ENCODE assay signal across 26 cellular contexts in the genomic region with DNA sequence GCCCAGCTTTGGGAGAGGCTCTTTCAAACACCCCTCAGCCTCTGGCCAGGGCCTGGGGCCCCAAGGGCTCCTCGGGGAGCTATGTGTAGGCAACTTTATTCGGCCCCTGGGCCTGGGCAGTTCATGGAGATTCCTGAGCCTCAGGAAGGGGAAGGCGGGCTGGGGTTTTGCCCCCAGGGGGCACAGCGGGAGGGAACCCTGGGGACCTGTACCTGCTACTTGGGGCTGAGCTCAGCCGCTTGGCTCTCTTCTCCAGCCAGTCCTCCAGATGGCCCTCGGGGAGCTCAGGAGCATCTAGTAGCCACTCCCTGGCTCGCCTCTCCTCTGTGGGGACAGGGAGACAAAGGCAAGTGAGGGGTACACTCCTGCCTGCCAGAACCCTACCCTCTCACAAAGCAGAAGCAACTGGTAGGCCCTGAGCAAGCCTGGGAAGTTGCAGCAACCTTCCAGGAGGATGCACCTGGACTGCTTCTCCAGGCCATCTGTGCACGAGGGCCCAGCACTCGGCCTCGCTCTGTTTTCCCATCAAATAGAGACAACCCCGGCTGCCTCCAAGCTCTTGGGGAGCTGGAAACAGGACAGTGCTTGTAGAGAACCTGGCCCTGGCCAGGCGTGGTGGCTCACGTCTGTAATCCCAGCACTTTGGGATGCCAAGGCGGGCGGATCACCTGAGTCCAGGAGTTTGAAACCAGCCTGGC. TPM values are rescaled to one million over a fixed set of nuclear protein-coding genes. Genes with fewer than 3 reads are reported as not detected.
"Had no signal": no experiment of that assay in that cellular context is flagged by ENCODE, and none has a peak within 500 bp of the region (broad histone marks: within the 10 kb centered on the region; RNA-seq: fewer than 3 reads in every experiment).

No MANE protein-coding gene starts in this region.

- DNase-seq: cortex of kidney; effector memory CD8-positive, alpha-beta T cell; erythroblast; esophagus squamous epithelium; foreskin melanocyte; immature natural killer cell; lower lobe of right lung; nephron progenitor cell; occipital lobe; retina; right lobe of liver; small intestine; stimulated activated CD4-positive, alpha-beta T cell treated with anti-CD3 and anti-CD28 coated beads, Interleukin-15, amount 100 ng/mL, for 24 hours; stimulated activated CD4-positive, alpha-beta T cell treated with anti-CD3 and anti-CD28 coated beads, Interleukin-2, amount 100 ng/mL, for 48 hours; stimulated activated naive B cell treated with anti-CD40 and anti-IgM and Interleukin-4, amounts not matched to agents 10 μg/mL and 1 μg/mL and 100 μg/mL, for 72 hours; upper lobe of left lung had no signal

- H3K27ac Mint-ChIP-seq: naive thymus-derived CD8-positive, alpha-beta T cell; nephron progenitor cell; stimulated activated naive B cell treated with anti-CD40 and anti-IgM and Interleukin-4, amounts not matched to agents 10 μg/mL and 1 μg/mL and 100 μg/mL, for 72 hours; stimulated activated naive CD8-positive, alpha-beta T cell treated with anti-CD3 and anti-CD28 coated beads, Interleukin-15, Interleukin-2, amounts not matched to agents 100 ng/mL and 50 ng/mL, for 24 hours had no signal

- ATAC-seq: effector memory CD8-positive, alpha-beta T cell; lower lobe of right lung; naive thymus-derived CD8-positive, alpha-beta T cell; pancreas; right lobe of liver; stimulated activated naive B cell treated with anti-CD40 and anti-IgM and Interleukin-4, amounts not matched to agents 10 μg/mL and 1 μg/mL and 100 μg/mL, for 72 hours had no signal

- H3K4me1 Mint-ChIP-seq: immature natural killer cell had no signal

- H3K27me3 Mint-ChIP-seq: effector memory CD8-positive, alpha-beta T cell; naive thymus-derived CD8-positive, alpha-beta T cell; stimulated activated naive B cell treated with anti-CD40 and anti-IgM and Interleukin-4, amounts not matched to agents 10 μg/mL and 1 μg/mL and 100 μg/mL, for 72 hours; stimulated activated naive CD8-positive, alpha-beta T cell treated with anti-CD3 and anti-CD28 coated beads, Interleukin-15, Interleukin-2, amounts not matched to agents 100 ng/mL and 50 ng/mL, for 24 hours had no signal

- H3K4me1 ChIP-seq: lower lobe of right lung, pancreas, right lobe of liver, tibial nerve, upper lobe of left lung had no signal

- H3K27ac ChIP-seq: esophagus squamous epithelium, lower lobe of right lung, pancreas, right lobe of liver, thoracic aorta, tibial nerve, upper lobe of left lung had no signal

- H3K9me3 Mint-ChIP-seq: effector memory CD8-positive, alpha-beta T cell; immature natural killer cell; naive thymus-derived CD8-positive, alpha-beta T cell; nephron progenitor cell; stimulated activated naive B cell treated with anti-CD40 and anti-IgM and Interleukin-4, amounts not matched to agents 10 μg/mL and 1 μg/mL and 100 μg/mL, for 72 hours; stimulated activated naive CD8-positive, alpha-beta T cell treated with anti-CD3 and anti-CD28 coated beads, Interleukin-15, Interleukin-2, amounts not matched to agents 100 ng/mL and 50 ng/mL, for 24 hours had no signal

- H3K4me3 Mint-ChIP-seq: effector memory CD8-positive, alpha-beta T cell; immature natural killer cell; naive thymus-derived CD8-positive, alpha-beta T cell; nephron progenitor cell; stimulated activated naive B cell treated with anti-CD40 and anti-IgM and Interleukin-4, amounts not matched to agents 10 μg/mL and 1 μg/mL and 100 μg/mL, for 72 hours; stimulated activated naive CD8-positive, alpha-beta T cell treated with anti-CD3 and anti-CD28 coated beads, Interleukin-15, Interleukin-2, amounts not matched to agents 100 ng/mL and 50 ng/mL, for 24 hours had no signal

- H3K36me3 ChIP-seq: pancreas had no signal

- H3K27me3 ChIP-seq: esophagus squamous epithelium, pancreas, right lobe of liver, tibial nerve, upper lobe of left lung had no signal

- H3K9me3 ChIP-seq: esophagus squamous epithelium, lower lobe of right lung, pancreas, right lobe of liver, thoracic aorta, tibial nerve, upper lobe of left lung had no signal

- H3K4me3 ChIP-seq: esophagus squamous epithelium, lower lobe of right lung, pancreas, right lobe of liver, thoracic aorta, tibial nerve, upper lobe of left lung had no signal

RNA-seq across cellular contexts. Expression of gene CABP7, which starts 18.5 kb away (rescaled TPM):
- total RNA-seq: dermis microvascular lymphatic vessel endothelial cell, left ventricle myocardium superior, lower lobe of right lung, mesenteric fat pad, posterior vena cava, pulmonary artery endothelial cell, right lobe of liver had no signal
